14 cellular contexts compared by ENCODE assay signal in genomic region chr2:191066281-191067233, GRCh38. TPM values are rescaled to one million over a fixed set of nuclear protein-coding genes. Genes with fewer than 3 reads are reported as not detected.
A peak's percentile ranks its signal among the peaks of the same experiment; 100 is the strongest.
DNase-seq lines count a peak whose midpoint lies in the region; ATAC-seq and TF ChIP-seq lines count a peak whose summit lies in the region.
"Had no signal": no experiment of that assay in that cellular context is flagged by ENCODE, and none has a peak within 500 bp of the region (broad histone marks: within the 10 kb centered on the region; RNA-seq: fewer than 3 reads in every experiment).

No MANE protein-coding gene starts in this region.

- POLR2A ChIA-PET in activated CD4-positive, alpha-beta T cell treated with anti-CD3 and anti-CD28 coated beads for 36 hours (lab: Charles Lee), result no interaction called here

- H3K27me3 ChIP-seq in Loucy (ENCODE audit: insufficient read depth, low read length, poor library complexity, severe bottlenecking), result no peaks in the 10 kb centered on the region
- H3K27me3 ChIP-seq in osteoblast (ENCODE audit: insufficient read depth, low read length), result no peaks in the 10 kb centered on the region
- H3K27me3 ChIP-seq: neural progenitor cell, upper lobe of left lung had no signal

- H3K9ac ChIP-seq in Loucy (ENCODE audit: low read depth, low read length, poor library complexity, severe bottlenecking), result peak overlapping the region; percentile 74
- H3K9ac ChIP-seq: neural progenitor cell had no signal

- H3K9me2 ChIP-seq in Loucy (replicated peaks; ENCODE audit: low read depth, low read length), result no peaks in the 10 kb centered on the region

- H3K4me1 ChIP-seq in Loucy (ENCODE audit: insufficient read depth, low read length, poor library complexity, severe bottlenecking) (peaks cover 82% of the 10 kb centered on the region), osteoblast (ENCODE audit: insufficient read depth, low read length) (peaks cover 4% of the 10 kb centered on the region)
- H3K4me1 ChIP-seq: neural progenitor cell had no signal

- H3K27me3 Mint-ChIP-seq in activated CD4-positive, alpha-beta T cell treated with anti-CD3 and anti-CD28 coated beads for 36 hours, result no peaks in the 10 kb centered on the region
- no peaks in the 10 kb centered on the region for H3K27me3 Mint-ChIP-seq in glutamatergic neuron (ENCODE audit: unreplicated experiment)

- H3K4me2 ChIP-seq in Loucy (ENCODE audit: low read depth, low read length, poor library complexity, severe bottlenecking) (peak overlapping the region; percentile 76), osteoblast (ENCODE audit: insufficient read depth, low read length) (no peak overlapping the region)
- H3K4me2 ChIP-seq: neural progenitor cell had no signal

- no peak overlapping the region for H3K27ac ChIP-seq in osteoblast (ENCODE audit: low read depth, low read length)
- H3K27ac ChIP-seq: neural progenitor cell had no signal

- peaks cover 36% of the 10 kb centered on the region for H3K36me3 Mint-ChIP-seq in activated CD4-positive, alpha-beta T cell treated with anti-CD3 and anti-CD28 coated beads for 36 hours (ENCODE audit: low read depth)
- peaks cover 27 to 57% of the 10 kb centered on the region in 2 donors for H3K36me3 Mint-ChIP-seq in activated naive CD4-positive, alpha-beta T cell treated with anti-CD3 and anti-CD28 coated beads, Interleukin-2, amount 50 U/mL, for 72 hours
- no peaks in the 10 kb centered on the region for H3K36me3 Mint-ChIP-seq in glutamatergic neuron (ENCODE audit: unreplicated experiment)
- H3K36me3 Mint-ChIP-seq: neural progenitor cell had no signal

- H4K20me1 ChIP-seq in Loucy (ENCODE audit: insufficient read depth, low read length, poor library complexity, severe bottlenecking) (no peaks in the 10 kb centered on the region), osteoblast (ENCODE audit: insufficient read depth, low read length) (no peaks in the 10 kb centered on the region)

- H3K4me3 ChIP-seq in Loucy (ENCODE audit: low read length, poor library complexity, severe bottlenecking) (peak overlapping the region; percentile 68), osteoblast (ENCODE audit: insufficient read depth, low read length) (no peak overlapping the region)
- H3K4me3 ChIP-seq: neural progenitor cell, upper lobe of left lung had no signal

- ATAC-seq in activated CD4-positive, alpha-beta T cell treated with anti-CD3 and anti-CD28 coated beads for 36 hours, result peak; percentile 53
- ATAC-seq in activated naive CD4-positive, alpha-beta T cell treated with anti-CD3 and anti-CD28 coated beads, Interleukin-2, amount 50 U/mL, for 72 hours, result peak; percentile 56 to 75

- H3K27ac Mint-ChIP-seq in activated CD4-positive, alpha-beta T cell treated with anti-CD3 and anti-CD28 coated beads for 36 hours, result peak overlapping the region; percentile 66
- peak overlapping the region; percentile 10 to 70 for H3K27ac Mint-ChIP-seq in activated naive CD4-positive, alpha-beta T cell treated with anti-CD3 and anti-CD28 coated beads, Interleukin-2, amount 50 U/mL, for 72 hours
- no peak overlapping the region for H3K27ac Mint-ChIP-seq in glutamatergic neuron (ENCODE audit: unreplicated experiment)
- H3K27ac Mint-ChIP-seq: neural progenitor cell had no signal

- intact Hi-C loops in activated CD4-positive, alpha-beta T cell treated with anti-CD3 and anti-CD28 coated beads for 36 hours (cut with DNase I, micrococcal nuclease), result no loop called here

- H3F3A ChIP-seq in Loucy (ENCODE audit: low read depth), result peaks cover 15% of the 10 kb centered on the region

- H3K4me1 Mint-ChIP-seq in activated CD4-positive, alpha-beta T cell treated with anti-CD3 and anti-CD28 coated beads for 36 hours, result peaks cover 70% of the 10 kb centered on the region
- H3K4me1 Mint-ChIP-seq in glutamatergic neuron (ENCODE audit: low read depth, unreplicated experiment), result no peaks in the 10 kb centered on the region

- no peaks in the 10 kb centered on the region for H3K36me3 ChIP-seq in Loucy (ENCODE audit: insufficient read depth, low read length)
- no peaks in the 10 kb centered on the region for H3K36me3 ChIP-seq in osteoblast (ENCODE audit: insufficient read depth, low read length)
- H3K36me3 ChIP-seq: neural progenitor cell, upper lobe of left lung had no signal

- CTCF ChIA-PET in activated CD4-positive, alpha-beta T cell treated with anti-CD3 and anti-CD28 coated beads for 36 hours (lab: Charles Lee), result interaction anchor here (0.6 to 7.6 kb wide), 4 partner anchors 12 to 462 kb away, joined by 3 to 90 read pairs (median 3); no protein-coding TSS in a partner anchor

- H2AFZ ChIP-seq in Loucy (ENCODE audit: low read length), result peak overlapping the region; percentile 47
- peak overlapping the region; percentile 2 for H2AFZ ChIP-seq in osteoblast (ENCODE audit: low read length)
- H2AFZ ChIP-seq: neural progenitor cell had no signal

- no peaks in the 10 kb centered on the region for H3K9me3 Mint-ChIP-seq in activated CD4-positive, alpha-beta T cell treated with anti-CD3 and anti-CD28 coated beads for 36 hours (ENCODE audit: low read depth)
- no peaks in the 10 kb centered on the region for H3K9me3 Mint-ChIP-seq in activated naive CD4-positive, alpha-beta T cell treated with anti-CD3 and anti-CD28 coated beads, Interleukin-2, amount 50 U/mL, for 72 hours
- H3K9me3 Mint-ChIP-seq in glutamatergic neuron (ENCODE audit: unreplicated experiment), result no peaks in the 10 kb centered on the region
- H3K9me3 Mint-ChIP-seq: H9, neural progenitor cell had no signal

- TF ChIP-seq CTCF in Loucy (conservative IDR thresholded peaks at IDR 0.05; ENCODE audit: low read length) (no peak), osteoblast (IDR thresholded peaks at IDR 0.05; ENCODE audit: extremely low read depth, low read depth, low read length) (no peak), glutamatergic neuron (IDR thresholded peaks at IDR 0.05; ENCODE audit: partially characterized antibody, unreplicated experiment) (no peak)

- no peak for DNase-seq in activated CD4-positive, alpha-beta T cell treated with anti-CD3 and anti-CD28 coated beads for 36 hours
- DNase-seq in activated CD4-positive, alpha-beta T cell treated with anti-CD3 and anti-CD28 coated beads, Interleukin-2, amount 50 U/mL, for 4 hours, result no peak
- no peak for DNase-seq in activated naive CD4-positive, alpha-beta T cell treated with anti-CD3 and anti-CD28 coated beads, Interleukin-2, amount 50 U/mL, for 72 hours (ENCODE audit: low spot score in 2 of 2)
- no peak for DNase-seq in osteoblast (ENCODE audit: insufficient read length, low spot score, missing footprints)
- no peak for DNase-seq in hepatic stellate cell (ENCODE audit: low spot score)
- no peak for DNase-seq in glutamatergic neuron
- DNase-seq in activated gamma-delta T cell (lab: John Stamatoyannopoulos, UW), result no peak
- DNase-seq: ACHN, H9, NCI-H187 treated with DMSO at 0.1 percent for 48 hours, NCI-H82, upper lobe of left lung had no signal

- peak overlapping the region; percentile 47 for H3K4me3 Mint-ChIP-seq in activated CD4-positive, alpha-beta T cell treated with anti-CD3 and anti-CD28 coated beads for 36 hours
- no peak overlapping the region for H3K4me3 Mint-ChIP-seq in glutamatergic neuron (ENCODE audit: unreplicated experiment)
- H3K4me3 Mint-ChIP-seq: H9, neural progenitor cell had no signal

- H3K79me2 ChIP-seq in Loucy (ENCODE audit: insufficient read depth, low read length), result 0 out of 2 replicates have a peak, but pooled peaks cover 4% of the 10 kb centered on the region
- no peaks in the 10 kb centered on the region for H3K79me2 ChIP-seq in osteoblast (ENCODE audit: insufficient read depth, low read length)

- H3K9me3 ChIP-seq in Loucy (ENCODE audit: insufficient read depth, low read depth, low read length), result no peaks in the 10 kb centered on the region
- no peaks in the 10 kb centered on the region for H3K9me3 ChIP-seq in osteoblast (ENCODE audit: low read depth, low read length)
- H3K9me3 ChIP-seq: upper lobe of left lung had no signal

RNA-seq across cellular contexts. Expression of gene STAT1, which starts 52.6 kb away (rescaled TPM):
- 100 to 1,000 TPM; 317 to 343 TPM for total RNA-seq in activated CD4-positive, alpha-beta T cell treated with anti-CD3 and anti-CD28 coated beads for 36 hours
- 100 to 1,000 TPM; 230 to 510 TPM for total RNA-seq in activated naive CD4-positive, alpha-beta T cell treated with anti-CD3 and anti-CD28 coated beads, Interleukin-2, amount 50 U/mL, for 72 hours
- 447 and 530 TPM in 2 replicates for total RNA-seq in osteoblast
- 12.4 TPM for total RNA-seq in glutamatergic neuron (ENCODE audit: unreplicated experiment)

Comparison
In these comparisons a context has a peak if more than half of its experiments do, and no peak if none do; other contexts are left out.
1. RNA of gene STAT1, which starts 52.6 kb away (total RNA-seq): 447 to 530 TPM in osteoblast, 230 to 510 TPM in activated naive CD4-positive, alpha-beta T cell treated with anti-CD3 and anti-CD28 coated beads, Interleukin-2, amount 50 U/mL, for 72 hours and 317 to 343 TPM in activated CD4-positive, alpha-beta T cell treated with anti-CD3 and anti-CD28 coated beads for 36 hours; 12.4 TPM in glutamatergic neuron (single experiment); every median in the first group is over 10 times any median in the second.